8 cellular contexts compared by ENCODE assay signal in the genomic region with DNA sequence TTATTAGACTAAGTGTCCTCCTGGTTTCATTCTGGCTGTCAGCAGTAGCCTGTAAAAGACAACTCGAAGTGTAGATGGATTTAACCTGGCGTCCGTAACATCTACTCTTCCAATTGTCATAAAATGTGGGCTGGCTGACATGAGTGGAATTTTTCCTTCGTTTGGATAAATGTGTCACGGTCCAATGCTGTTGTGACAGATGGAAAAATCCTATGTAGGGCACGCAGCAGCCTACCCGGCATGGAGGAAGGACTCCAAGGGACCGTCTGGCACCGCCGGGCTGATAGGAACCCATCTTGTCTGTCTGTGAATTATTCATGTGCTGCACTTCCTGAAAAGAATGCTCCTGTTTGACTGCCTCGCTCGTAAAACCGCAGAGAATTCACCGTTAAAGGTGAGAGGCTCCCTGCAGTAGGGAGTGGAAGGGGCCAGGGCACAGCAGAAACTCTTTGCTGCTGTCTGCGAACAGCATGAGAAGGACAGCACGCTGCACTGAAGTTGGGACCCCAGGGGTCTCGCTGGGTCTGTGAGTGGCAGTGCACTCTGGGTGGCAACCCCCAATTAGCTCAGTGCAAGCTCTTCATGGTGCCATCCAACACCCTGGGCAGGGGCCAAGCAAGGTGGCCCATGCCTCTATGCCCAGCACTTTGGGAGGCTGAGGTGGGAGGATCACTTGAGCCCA. TPM values are rescaled to one million over a fixed set of nuclear protein-coding genes. Genes with fewer than 3 reads are reported as not detected.
DNase-seq lines count a peak whose midpoint lies in the region; ATAC-seq and TF ChIP-seq lines count a peak whose summit lies in the region.

No MANE protein-coding gene starts in this region.

- H3K4me3 ChIP-seq in MM.1S (ENCODE audit: low read length): peak overlapping the region; percentile 23; the same call in 1 of the 2 replicates

- H4K20me1 ChIP-seq in MM.1S (ENCODE audit: insufficient read depth, low read length): no peaks in the 10 kb centered on the region

- ATAC-seq in GM18502 (IDR thresholded peaks at IDR 0.05; ENCODE audit: poor library complexity, unreplicated experiment) (peak; percentile 38), HG03565 (IDR thresholded peaks at IDR 0.05; ENCODE audit: unreplicated experiment) (no peak)

- H2AFZ ChIP-seq in MM.1S (ENCODE audit: low read length): no peak overlapping the region; the same call in 1 of the 2 replicates

- peaks cover 63% of the 10 kb centered on the region for H3K4me1 ChIP-seq in MM.1S (ENCODE audit: low read length)

- H3K9me2 ChIP-seq in MM.1S (replicated peaks; ENCODE audit: insufficient read depth, low read length): no peaks in the 10 kb centered on the region

- H3K9me3 Mint-ChIP-seq in activated CD4-positive, alpha-beta T cell treated with anti-CD3 and anti-CD28 coated beads, Interleukin-2, amount 10 ng/mL, durations not matched to agents 7 days and 5 days: no peaks in the 10 kb centered on the region

- peak overlapping the region; percentile 94 for H3K27ac Mint-ChIP-seq in activated CD4-positive, alpha-beta T cell treated with anti-CD3 and anti-CD28 coated beads, Interleukin-2, amount 10 ng/mL, durations not matched to agents 7 days and 5 days

- POLR2A ChIA-PET in activated CD4-positive, alpha-beta T cell treated with anti-CD3 and anti-CD28 coated beads, Interleukin-2, amount 10 ng/mL, durations not matched to agents 7 days and 5 days (lab: Charles Lee): no interaction called here

- H3K9me3 ChIP-seq in MM.1S (replicated peaks; ENCODE audit: insufficient read depth, low read length): no peaks in the 10 kb centered on the region

- H3K4me3 Mint-ChIP-seq in activated CD4-positive, alpha-beta T cell treated with anti-CD3 and anti-CD28 coated beads, Interleukin-2, amount 10 ng/mL, durations not matched to agents 7 days and 5 days: peak overlapping the region; percentile 75

- H3K36me3 ChIP-seq in MM.1S (replicated peaks; ENCODE audit: insufficient read depth, low read length): 0 out of 2 replicates have a peak, but pooled peaks cover under 1% of the 10 kb centered on the region

- H3F3A ChIP-seq in MM.1S (ENCODE audit: insufficient read depth, low read length): peaks cover 22% of the 10 kb centered on the region

- TF ChIP-seq CTCF in MM.1S (IDR thresholded peaks at IDR 0.05; ENCODE audit: low read length): no peak

- peak overlapping the region; percentile 65 for H3K4me2 ChIP-seq in MM.1S (ENCODE audit: low read depth, low read length)

- H3K9ac ChIP-seq in MM.1S (ENCODE audit: low read length): peak overlapping the region; percentile 98

- CTCF ChIA-PET in activated CD4-positive, alpha-beta T cell treated with anti-CD3 and anti-CD28 coated beads, Interleukin-2, amount 10 ng/mL, durations not matched to agents 7 days and 5 days (lab: Charles Lee): interaction anchor here (0.6 to 2.1 kb wide), 3 partner anchors 16 to 1581 kb away, joined by 4 to 16 read pairs (median 5); no protein-coding TSS in a partner anchor

- H3K27me3 ChIP-seq in MM.1S (replicated peaks; ENCODE audit: insufficient read depth, low read length): no peaks in the 10 kb centered on the region

- H3K4me1 Mint-ChIP-seq in activated CD4-positive, alpha-beta T cell treated with anti-CD3 and anti-CD28 coated beads, Interleukin-2, amount 10 ng/mL, durations not matched to agents 7 days and 5 days: peaks cover 70% of the 10 kb centered on the region

- DNase-seq in MM.1S (peak; percentile 88), retina (peak; percentile 78), NK-92 (lab: John Stamatoyannopoulos, UW; ENCODE audit: unreplicated experiment) (no peak), mucosa of gallbladder (ENCODE audit: low spot score) (no peak)
- DNase-seq in activated CD4-positive, alpha-beta T cell treated with anti-CD3 and anti-CD28 coated beads, Interleukin-2, amount 10 ng/mL, durations not matched to agents 7 days and 5 days: peak; percentile 67
- peak; percentile 61 for DNase-seq in effector CD4-positive, alpha-beta T cell

- no peaks in the 10 kb centered on the region for H3K27me3 Mint-ChIP-seq in activated CD4-positive, alpha-beta T cell treated with anti-CD3 and anti-CD28 coated beads, Interleukin-2, amount 10 ng/mL, durations not matched to agents 7 days and 5 days

- H3K79me2 ChIP-seq in MM.1S (ENCODE audit: low read length): peaks cover 53% of the 10 kb centered on the region

- peak overlapping the region; percentile 94 for H3K27ac ChIP-seq in MM.1S (ENCODE audit: low read length)

- H3K36me3 Mint-ChIP-seq in activated CD4-positive, alpha-beta T cell treated with anti-CD3 and anti-CD28 coated beads, Interleukin-2, amount 10 ng/mL, durations not matched to agents 7 days and 5 days (ENCODE audit: low read depth): peaks cover 34% of the 10 kb centered on the region

RNA-seq across cellular contexts. Expression of a gene that starts 1.6 kb away (rescaled TPM):
- total RNA-seq in activated CD4-positive, alpha-beta T cell treated with anti-CD3 and anti-CD28 coated beads, Interleukin-2, amount 10 ng/mL, durations not matched to agents 7 days and 5 days: 10 to 100 TPM; 61.2 to 63.7 TPM
- 27.1 TPM for total RNA-seq in mucosa of gallbladder

RNA-seq across cellular contexts. Expression of a gene that starts 32.9 kb away (rescaled TPM):
- 10 to 100 TPM; 10.5 to 12.9 TPM for total RNA-seq in activated CD4-positive, alpha-beta T cell treated with anti-CD3 and anti-CD28 coated beads, Interleukin-2, amount 10 ng/mL, durations not matched to agents 7 days and 5 days
- 13.2 TPM for total RNA-seq in mucosa of gallbladder

RNA-seq across cellular contexts. Expression of a gene that starts 33.0 kb away (rescaled TPM):
- 10 to 100 TPM; 18.2 to 20.5 TPM for total RNA-seq in activated CD4-positive, alpha-beta T cell treated with anti-CD3 and anti-CD28 coated beads, Interleukin-2, amount 10 ng/mL, durations not matched to agents 7 days and 5 days
- 18.2 TPM for total RNA-seq in mucosa of gallbladder

RNA-seq across cellular contexts. Expression of a gene that starts 35.6 kb away (rescaled TPM):
- total RNA-seq in activated CD4-positive, alpha-beta T cell treated with anti-CD3 and anti-CD28 coated beads, Interleukin-2, amount 10 ng/mL, durations not matched to agents 7 days and 5 days: 10 to 100 TPM; 26.2 to 31.9 TPM
- 22.6 TPM for total RNA-seq in mucosa of gallbladder

RNA-seq across cellular contexts. Expression of a gene that starts 47.0 kb away (rescaled TPM):
- total RNA-seq in activated CD4-positive, alpha-beta T cell treated with anti-CD3 and anti-CD28 coated beads, Interleukin-2, amount 10 ng/mL, durations not matched to agents 7 days and 5 days: 10 to 100 TPM; 44.3 to 56.4 TPM
- 43.6 TPM for total RNA-seq in mucosa of gallbladder

Comparison
In these comparisons a context has a peak if more than half of its experiments do, and no peak if none do; other contexts are left out.
1. DNase-seq: peak in MM.1S (single experiment), activated CD4-positive, alpha-beta T cell treated with anti-CD3 and anti-CD28 coated beads, Interleukin-2, amount 10 ng/mL, durations not matched to agents 7 days and 5 days (single experiment), effector CD4-positive, alpha-beta T cell (single experiment) and retina (single experiment); none in NK-92 (single experiment) and mucosa of gallbladder (single experiment).